ENCODE assay signal across 8 cellular contexts in the genomic region with DNA sequence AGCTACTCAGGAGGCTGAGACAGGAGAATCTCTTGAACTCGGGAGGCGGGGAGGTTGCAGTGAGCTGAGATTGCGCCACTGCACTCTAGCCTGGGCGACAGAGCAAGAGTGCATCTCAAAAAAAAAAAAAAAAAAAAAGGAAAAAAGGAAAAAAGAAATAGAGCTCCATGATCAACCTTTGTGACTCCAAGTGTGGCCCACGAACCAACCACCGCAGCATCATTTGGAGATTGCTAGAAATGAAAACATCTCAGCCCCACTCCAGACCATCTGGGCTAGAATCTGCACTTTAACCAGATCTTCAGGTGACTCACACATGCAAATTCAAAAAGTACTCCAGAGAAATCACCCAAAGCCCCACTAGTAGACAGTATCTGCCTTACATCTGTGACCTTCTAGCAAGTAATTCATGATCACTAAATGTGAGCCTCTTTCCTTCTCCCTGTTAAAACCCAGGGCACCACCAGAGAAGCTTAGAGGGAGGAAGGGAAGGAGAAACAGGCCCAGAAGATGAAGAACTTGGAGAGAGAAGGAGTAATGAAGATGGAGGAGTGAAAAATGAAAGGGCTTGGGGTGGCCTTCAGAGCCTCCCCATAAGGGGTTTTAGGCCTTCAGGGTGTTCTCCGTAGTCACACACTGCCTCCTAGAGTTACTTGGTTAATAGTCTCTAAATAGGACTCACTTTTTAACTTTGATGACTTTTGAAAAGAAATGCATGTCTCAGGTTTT.
A peak's percentile ranks its signal among the peaks of the same experiment; 100 is the strongest.
DNase-seq lines count a peak whose midpoint lies in the region; ATAC-seq and TF ChIP-seq lines count a peak whose summit lies in the region.

No MANE protein-coding gene starts in this region.

- peaks cover 20% of the 10 kb centered on the region for H3K4me1 Mint-ChIP-seq in activated CD4-positive, alpha-beta memory T cell treated with anti-CD3 and anti-CD28 coated beads, Interleukin-2, amount 10 ng/mL, durations not matched to agents 7 days and 5 days

- DNase-seq in NK-92 treated with Interleukin-12 subunit alpha and Interleukin-12 subunit beta, amount 100 ng/mL, for 24 hours (lab: John Stamatoyannopoulos, UW) = peak; percentile 31
- DNase-seq in NK-92 (lab: John Stamatoyannopoulos, UW; ENCODE audit: unreplicated experiment) (no peak), HuH-7 (ENCODE audit: low spot score) (peak; percentile 48), fibroblast of villous mesenchyme (ENCODE audit: low read depth) (peak; percentile 28), SK-N-DZ (ENCODE audit: low spot score) (no peak)
- DNase-seq in activated CD4-positive, alpha-beta memory T cell treated with anti-CD3 and anti-CD28 coated beads, Interleukin-2, amount 10 ng/mL, durations not matched to agents 7 days and 5 days = peak; percentile 56
- peak; percentile 6 for DNase-seq in stimulated activated CD8-positive, alpha-beta memory T cell treated with anti-CD3 and anti-CD28 coated beads, Interleukin-15, amount 100 ng/mL, for 1 hour (ENCODE audit: low read depth)

- ATAC-seq in HG03460 (IDR thresholded peaks at IDR 0.05; ENCODE audit: unreplicated experiment) = no peak

- CTCF ChIA-PET in activated CD4-positive, alpha-beta memory T cell treated with anti-CD3 and anti-CD28 coated beads, Interleukin-2, amount 10 ng/mL, durations not matched to agents 7 days and 5 days (lab: Charles Lee) = interaction anchor here (0.6 to 2.2 kb wide), 24 partner anchors 10 to 686 kb away, joined by 3 to 14 read pairs (median 3); partner anchors contain the start of gene KDM7A

- no peaks in the 10 kb centered on the region for H3K27me3 Mint-ChIP-seq in activated CD4-positive, alpha-beta memory T cell treated with anti-CD3 and anti-CD28 coated beads, Interleukin-2, amount 10 ng/mL, durations not matched to agents 7 days and 5 days

- no peaks in the 10 kb centered on the region for H3K9me3 Mint-ChIP-seq in activated CD4-positive, alpha-beta memory T cell treated with anti-CD3 and anti-CD28 coated beads, Interleukin-2, amount 10 ng/mL, durations not matched to agents 7 days and 5 days

- POLR2A ChIA-PET in activated CD4-positive, alpha-beta memory T cell treated with anti-CD3 and anti-CD28 coated beads, Interleukin-2, amount 10 ng/mL, durations not matched to agents 7 days and 5 days (lab: Charles Lee) = interaction anchor here (0.7 to 2.8 kb wide), 6 partner anchors 52 to 241 kb away, joined by 3 to 19 read pairs (median 8); partner anchors contain the start of genes KDM7A and PARP12

- H3K27ac Mint-ChIP-seq in activated CD4-positive, alpha-beta memory T cell treated with anti-CD3 and anti-CD28 coated beads, Interleukin-2, amount 10 ng/mL, durations not matched to agents 7 days and 5 days = peak overlapping the region; percentile 74

- no peak overlapping the region for H3K4me3 ChIP-seq in fibroblast of villous mesenchyme (ENCODE audit: low read depth, low read length)

- TF ChIP-seq CTCF in fibroblast of villous mesenchyme (IDR thresholded peaks at IDR 0.05; ENCODE audit: insufficient read depth, low read depth, low read length) = peak; percentile 22

- H3K36me3 Mint-ChIP-seq in activated CD4-positive, alpha-beta memory T cell treated with anti-CD3 and anti-CD28 coated beads, Interleukin-2, amount 10 ng/mL, durations not matched to agents 7 days and 5 days (ENCODE audit: low read depth) = no peaks in the 10 kb centered on the region

- no peak overlapping the region for H3K4me3 Mint-ChIP-seq in activated CD4-positive, alpha-beta memory T cell treated with anti-CD3 and anti-CD28 coated beads, Interleukin-2, amount 10 ng/mL, durations not matched to agents 7 days and 5 days

Comparison
In these comparisons a context has a peak if more than half of its experiments do, and no peak if none do; other contexts are left out.
1. DNase-seq: peak in NK-92 treated with Interleukin-12 subunit alpha and Interleukin-12 subunit beta, amount 100 ng/mL, for 24 hours (single experiment), HuH-7 (single experiment), activated CD4-positive, alpha-beta memory T cell treated with anti-CD3 and anti-CD28 coated beads, Interleukin-2, amount 10 ng/mL, durations not matched to agents 7 days and 5 days (single experiment), fibroblast of villous mesenchyme (single experiment) and stimulated activated CD8-positive, alpha-beta memory T cell treated with anti-CD3 and anti-CD28 coated beads, Interleukin-15, amount 100 ng/mL, for 1 hour (single experiment); none in NK-92 (single experiment) and SK-N-DZ (single experiment).